Comparison of ENCODE assay signal across 8 cellular contexts in the genomic region with DNA sequence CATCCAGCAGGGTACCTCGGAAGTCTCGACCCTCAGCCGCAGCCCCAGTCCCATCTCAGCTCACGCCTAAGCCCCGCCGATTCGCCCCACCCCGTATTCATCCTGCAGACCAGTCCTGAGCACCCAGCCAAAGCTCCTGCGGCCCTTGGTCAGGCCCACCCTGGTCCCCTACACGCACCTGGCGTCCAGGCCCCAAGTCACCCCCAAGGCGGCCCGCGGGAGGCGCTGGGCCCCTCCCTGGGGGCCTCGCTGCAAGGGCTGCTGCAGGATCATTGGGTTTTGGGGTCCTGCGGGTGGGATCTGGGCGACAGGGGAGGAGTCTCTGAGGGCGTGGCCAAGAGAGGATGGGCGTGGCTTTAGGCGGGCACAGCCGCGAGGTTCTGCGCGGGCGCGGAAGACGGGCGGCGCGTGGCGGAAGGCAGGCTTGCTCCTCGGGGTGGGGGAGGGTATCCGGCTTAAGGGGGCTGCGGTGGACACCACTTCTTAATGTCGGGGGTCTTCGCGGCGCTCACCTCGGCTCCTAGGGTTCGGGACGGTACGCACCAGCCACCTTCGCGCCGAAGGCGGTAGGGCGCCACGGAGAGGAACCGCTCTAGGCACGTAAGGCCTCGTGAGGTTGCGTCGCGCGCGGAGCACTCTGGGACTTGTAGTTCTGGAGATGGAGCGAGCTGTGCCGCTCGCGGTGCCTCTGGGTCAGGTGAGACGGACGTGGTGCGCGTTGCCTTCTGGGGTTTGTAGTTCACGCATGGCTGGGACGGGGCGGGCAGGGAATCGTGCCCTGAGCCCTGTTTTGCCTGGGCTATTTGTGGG. TPM values are rescaled to one million over a fixed set of nuclear protein-coding genes. Genes with fewer than 3 reads are reported as not detected.
DNase-seq lines count a peak whose midpoint lies in the region; ATAC-seq, FAIRE-seq and TF ChIP-seq lines count a peak whose summit lies in the region.

A gene with protein sequence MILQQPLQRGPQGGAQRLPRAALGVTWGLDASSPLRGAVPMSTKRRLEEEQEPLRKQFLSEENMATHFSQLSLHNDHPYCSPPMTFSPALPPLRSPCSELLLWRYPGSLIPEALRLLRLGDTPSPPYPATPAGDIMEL (minus strand): TSS at position 274 of the 810 bp plus-strand sequence. CDS start 1 bp downstream, at position 273.
A gene (plus strand): TSS at position 367 of the 810 bp plus-strand sequence. CDS start 292 bp downstream, at position 659.

- peak within 1 kb of the TSS; percentile 89 for H3K9ac ChIP-seq in SK-N-MC (ENCODE audit: insufficient read length)

- no peak for TF ChIP-seq CTCF in GM06990 (IDR thresholded peaks at IDR 0.05; ENCODE audit: insufficient read depth, low read length, poor library complexity, severe bottlenecking)

- H3K27ac Mint-ChIP-seq in activated naive CD4-positive, alpha-beta T cell treated with anti-CD3 and anti-CD28 coated beads for 36 hours, result peak within 1 kb of the TSS; percentile 98

- DNase-seq in GM06990 (ENCODE audit: extremely low read depth, insufficient read length) (peak; percentile 95), NCI-H1048 (lab: John Stamatoyannopoulos, UW) (peak; percentile 69), SK-N-MC (ENCODE audit: low read depth, low spot score) (peak; percentile 96), frontal cortex (ENCODE audit: low spot score in 2 of 2) (peak; percentile 91 to 94), non-pigmented ciliary epithelial cell (ENCODE audit: low read depth) (peak; percentile 94), substantia nigra (lab: John Stamatoyannopoulos, UW) (peak; percentile 83 to 98 (median 95))
- DNase-seq in activated naive CD4-positive, alpha-beta T cell treated with anti-CD3 and anti-CD28 coated beads for 36 hours, result peak; percentile 98

- FAIRE-seq in frontal cortex (lab: Jason Lieb, UNC), result no peak

- H3K36me3 ChIP-seq in GM06990 (ENCODE audit: control insufficient read depth, insufficient read depth, low read length) (peaks cover 15% of the 10 kb centered on the region), SK-N-MC (ENCODE audit: insufficient read depth, low read length) (peaks cover 15% of the 10 kb centered on the region; the same call in 1 of the 2 replicates)

- peaks cover 6% of the 10 kb centered on the region for H3K27me3 Mint-ChIP-seq in activated naive CD4-positive, alpha-beta T cell treated with anti-CD3 and anti-CD28 coated beads for 36 hours (ENCODE audit: low read depth)

- H3K4me3 Mint-ChIP-seq in activated naive CD4-positive, alpha-beta T cell treated with anti-CD3 and anti-CD28 coated beads for 36 hours, result peak within 1 kb of the TSS; percentile 95

- H3K4me1 Mint-ChIP-seq in activated naive CD4-positive, alpha-beta T cell treated with anti-CD3 and anti-CD28 coated beads for 36 hours (ENCODE audit: low read depth), result peaks cover 50% of the 10 kb centered on the region

- peaks cover 11% of the 10 kb centered on the region for H3K36me3 Mint-ChIP-seq in activated naive CD4-positive, alpha-beta T cell treated with anti-CD3 and anti-CD28 coated beads for 36 hours (ENCODE audit: low read depth)

- peak within 1 kb of the TSS; percentile 82 for H3K4me3 ChIP-seq in GM06990 (replicated peaks; ENCODE audit: low read depth, low read length)
- peak within 1 kb of the TSS; percentile 83 for H3K4me3 ChIP-seq in SK-N-MC

- intact Hi-C loops in activated naive CD4-positive, alpha-beta T cell treated with anti-CD3 and anti-CD28 coated beads for 36 hours (cut with micrococcal nuclease), result loop anchor here (1.0 to 5.0 kb wide), 9 partner anchors 21 to 977 kb away; a partner anchor contains a TSS

- no peaks in the 10 kb centered on the region for H3K9me3 Mint-ChIP-seq in activated naive CD4-positive, alpha-beta T cell treated with anti-CD3 and anti-CD28 coated beads for 36 hours

- CTCF ChIA-PET in activated naive CD4-positive, alpha-beta T cell treated with anti-CD3 and anti-CD28 coated beads for 36 hours (lab: Charles Lee), result interaction anchor here (1.1 to 17.7 kb wide), 4 partner anchors 8 to 72 kb away, joined by 3 to 310 read pairs (median 35); a partner anchor contains a TSS

- peak; percentile 65 for ATAC-seq in HG02571 (IDR thresholded peaks at IDR 0.05; ENCODE audit: unreplicated experiment)

- H3K27ac ChIP-seq in SK-N-MC (peak within 1 kb of the TSS; percentile 91), substantia nigra (ENCODE audit: low read depth, low read length, poor library complexity, severe bottlenecking) (peak within 1 kb of the TSS; percentile 95)

- no peaks in the 10 kb centered on the region for H3K9me3 ChIP-seq in SK-N-MC (ENCODE audit: low read depth, low read length)

- H3K27me3 ChIP-seq in GM06990 (replicated peaks; ENCODE audit: control insufficient read depth, insufficient read depth, low read length), result no peaks in the 10 kb centered on the region; the same call in none of the 2 replicates

RNA-seq across cellular contexts. Expression of the first gene that starts in this region (rescaled TPM):
- total RNA-seq in activated naive CD4-positive, alpha-beta T cell treated with anti-CD3 and anti-CD28 coated beads for 36 hours, result 10 to 100 TPM; 22.6 to 26.8 TPM
- 15.5 TPM for total RNA-seq in frontal cortex

RNA-seq across cellular contexts. Expression of the second gene that starts in this region (rescaled TPM):
- 10 to 100 TPM; 40.6 to 41.0 TPM for total RNA-seq in activated naive CD4-positive, alpha-beta T cell treated with anti-CD3 and anti-CD28 coated beads for 36 hours
- total RNA-seq in frontal cortex, result 6.1 TPM

Comparison
In these comparisons a context has a peak if more than half of its experiments do, and no peak if none do; other contexts are left out.
1. Peak in every context shown above with its lines: DNase-seq, ATAC-seq, H3K4me3 ChIP-seq and H3K27ac ChIP-seq.